ENCODE assay signal across 8 cellular contexts in genomic region chr7:151339651-151340377, GRCh38. TPM values are rescaled to one million over a fixed set of nuclear protein-coding genes. Genes with fewer than 3 reads are reported as not detected.
DNase-seq lines count a peak whose midpoint lies in the region; ATAC-seq and TF ChIP-seq lines count a peak whose summit lies in the region.

No MANE protein-coding gene starts in this region.

- TF ChIP-seq CTCF in breast epithelium (IDR thresholded peaks at IDR 0.05) (no peak), MCF 10A (IDR thresholded peaks at IDR 0.05; ENCODE audit: unreplicated experiment) (no peak), upper lobe of left lung (IDR thresholded peaks at IDR 0.05) (no peak), lower leg skin (IDR thresholded peaks at IDR 0.05) (no peak)

- H3K36me3 ChIP-seq in breast epithelium (no peaks in the 10 kb centered on the region), upper lobe of left lung (peaks cover 0 to 4% (median 0%) of the 10 kb centered on the region in 4 donors)

- no peak for TF ChIP-seq EP300 in upper lobe of left lung (IDR thresholded peaks at IDR 0.05)

- TF ChIP-seq POLR2A in breast epithelium (IDR thresholded peaks at IDR 0.05) (no peak), upper lobe of left lung (IDR thresholded peaks at IDR 0.05) (no peak), lower leg skin (IDR thresholded peaks at IDR 0.05) (no peak)

- H3K4me1 ChIP-seq in breast epithelium (peaks cover 0 to 11% of the 10 kb centered on the region in 2 donors), upper lobe of left lung (peaks cover 15 to 19% (median 18%) of the 10 kb centered on the region in 4 donors)

- BruUV-seq in MCF 10A (replicated peaks; lab: Mats Ljungman, UMichigan) = no TSS peak

- POLR2A ChIA-PET in MCF 10A (lab: Yijun Ruan, JAX) = interaction anchor here (0.8 to 1.1 kb wide), 2 partner anchors 29 to 113 kb away, joined by 4 read pairs; no protein-coding TSS in a partner anchor

- no peak for DNase-seq in breast epithelium (ENCODE audit: low spot score in 2 of 2)
- DNase-seq in MCF 10A (ENCODE audit: unreplicated experiment) = no peak
- DNase-seq in activated T-helper 2 cell treated with anti-CD3 and anti-CD28 coated beads, Interferon-gamma antibody, Interleukin-2, Interleukin-4, amounts not matched to agents 10 μg/mL and 5 μg/mL and 100 μg/mL, durations not matched to agents 14 hours and 24 hours and 36 hours (ENCODE audit: low spot score) = no peak
- DNase-seq in upper lobe of left lung = no peak
- DNase-seq in lower leg skin (ENCODE audit: low spot score in 2 of 2) = no peak
- DNase-seq in NCI-H446 (lab: John Stamatoyannopoulos, UW) = no peak
- no peak for DNase-seq in AG08395 (ENCODE audit: low spot score)

- H3K27ac Mint-ChIP-seq in MCF 10A (ENCODE audit: low read depth, unreplicated experiment) = no peak overlapping the region
- H3K27ac Mint-ChIP-seq in activated T-helper 2 cell treated with anti-CD3 and anti-CD28 coated beads, Interferon-gamma antibody, Interleukin-2, Interleukin-4, amounts not matched to agents 10 μg/mL and 5 μg/mL and 100 μg/mL, durations not matched to agents 14 hours and 24 hours and 36 hours = peak overlapping the region; percentile 71

- peak overlapping the region; percentile 48 to 87 for H3K27ac ChIP-seq in breast epithelium
- peak overlapping the region; percentile 45 to 69 (median 62) for H3K27ac ChIP-seq in upper lobe of left lung

- H3K9me3 ChIP-seq in breast epithelium = no peaks in the 10 kb centered on the region
- H3K9me3 ChIP-seq in upper lobe of left lung = no peaks in the 10 kb centered on the region

- WGBS in upper lobe of left lung, 2 donors = 54 to 63% methylated on average over 7 of the region's 7 CpGs
- 74 to 75% methylated on average over 7 of the region's 7 CpGs for WGBS in lower leg skin, 2 donors

- no peak overlapping the region for H3K4me3 Mint-ChIP-seq in MCF 10A (ENCODE audit: unreplicated experiment)
- H3K4me3 Mint-ChIP-seq in activated T-helper 2 cell treated with anti-CD3 and anti-CD28 coated beads, Interferon-gamma antibody, Interleukin-2, Interleukin-4, amounts not matched to agents 10 μg/mL and 5 μg/mL and 100 μg/mL, durations not matched to agents 14 hours and 24 hours and 36 hours (ENCODE audit: low read depth) = no peak overlapping the region

- CTCF ChIA-PET in MCF 10A (lab: Yijun Ruan, JAX) = interaction anchor here (0.7 to 1.5 kb wide), 5 partner anchors 9 to 28 kb away, joined by 3 to 5 read pairs (median 3); no protein-coding TSS in a partner anchor

- H3K36me3 Mint-ChIP-seq in MCF 10A (ENCODE audit: insufficient read depth, unreplicated experiment) = peaks cover 9% of the 10 kb centered on the region
- H3K36me3 Mint-ChIP-seq in activated T-helper 2 cell treated with anti-CD3 and anti-CD28 coated beads, Interferon-gamma antibody, Interleukin-2, Interleukin-4, amounts not matched to agents 10 μg/mL and 5 μg/mL and 100 μg/mL, durations not matched to agents 14 hours and 24 hours and 36 hours (ENCODE audit: low read depth) = peaks cover 10% of the 10 kb centered on the region

- no peaks in the 10 kb centered on the region for H3K9me3 Mint-ChIP-seq in MCF 10A (ENCODE audit: unreplicated experiment)
- peaks cover 9% of the 10 kb centered on the region for H3K9me3 Mint-ChIP-seq in activated T-helper 2 cell treated with anti-CD3 and anti-CD28 coated beads, Interferon-gamma antibody, Interleukin-2, Interleukin-4, amounts not matched to agents 10 μg/mL and 5 μg/mL and 100 μg/mL, durations not matched to agents 14 hours and 24 hours and 36 hours

- H3K4me1 Mint-ChIP-seq in MCF 10A (ENCODE audit: insufficient read depth, unreplicated experiment) = no peaks in the 10 kb centered on the region
- H3K4me1 Mint-ChIP-seq in activated T-helper 2 cell treated with anti-CD3 and anti-CD28 coated beads, Interferon-gamma antibody, Interleukin-2, Interleukin-4, amounts not matched to agents 10 μg/mL and 5 μg/mL and 100 μg/mL, durations not matched to agents 14 hours and 24 hours and 36 hours (ENCODE audit: low read depth) = peaks cover 22% of the 10 kb centered on the region

- H3K27me3 ChIP-seq in breast epithelium = no peaks in the 10 kb centered on the region
- no peaks in the 10 kb centered on the region for H3K27me3 ChIP-seq in upper lobe of left lung

- peak; percentile 61 for ATAC-seq in HG03378 (IDR thresholded peaks at IDR 0.05; ENCODE audit: unreplicated experiment)
- no peak for ATAC-seq in upper lobe of left lung (ENCODE audit: low FRiP score in 2 of 2)

- H3K4me3 ChIP-seq in breast epithelium (peak overlapping the region in 1 of 3 donors; percentile 27), upper lobe of left lung (no peak overlapping the region), lower leg skin (ENCODE audit: low read depth, poor library complexity, severe bottlenecking) (no peak overlapping the region)

- no peaks in the 10 kb centered on the region for H3K27me3 Mint-ChIP-seq in MCF 10A (ENCODE audit: insufficient read depth, unreplicated experiment)
- H3K27me3 Mint-ChIP-seq in activated T-helper 2 cell treated with anti-CD3 and anti-CD28 coated beads, Interferon-gamma antibody, Interleukin-2, Interleukin-4, amounts not matched to agents 10 μg/mL and 5 μg/mL and 100 μg/mL, durations not matched to agents 14 hours and 24 hours and 36 hours (ENCODE audit: low read depth) = no peaks in the 10 kb centered on the region

- intact Hi-C loops in breast epithelium (cut with DNase I; ENCODE audit: low total_unique reads) (no loop called here), MCF 10A (cut with micrococcal nuclease) (no loop called here), lower leg skin (cut with DNase I; ENCODE audit: low total_unique reads) (no loop called here)
- intact Hi-C loops in activated T-helper 2 cell treated with anti-CD3 and anti-CD28 coated beads, Interferon-gamma antibody, Interleukin-2, Interleukin-4, amounts not matched to agents 10 μg/mL and 5 μg/mL and 100 μg/mL, durations not matched to agents 14 hours and 24 hours and 36 hours (cut with micrococcal nuclease) = no loop called here

RNA-seq across cellular contexts. Expression of gene NUB1, which starts 1.8 kb away (rescaled TPM):
- total RNA-seq in breast epithelium = 10 to 100 TPM; 61.9 to 71.7 (median 62.7) TPM
- 53.3 and 59.6 TPM in 2 replicates for total RNA-seq in MCF 10A (2022)
- 49.2 and 57.0 TPM in 2 replicates for total RNA-seq in activated T-helper 2 cell treated with anti-CD3 and anti-CD28 coated beads, Interferon-gamma antibody, Interleukin-2, Interleukin-4, amounts not matched to agents 10 μg/mL and 5 μg/mL and 100 μg/mL, durations not matched to agents 14 hours and 24 hours and 36 hours
- total RNA-seq in upper lobe of left lung = 10 to 100 TPM; 37.0 to 80.0 (median 50.0) TPM
- 10 to 100 TPM; 40.1 to 48.3 (median 47.5) TPM for total RNA-seq in lower leg skin
